ENCODE assay signal across 4 cellular contexts in genomic region chr7:1717903-1718676, GRCh38.
TF ChIP-seq lines count a peak whose summit lies in the region.

No MANE protein-coding gene starts in this region.

TF ChIP-seq in SK-N-SH, 30 proteins besides CTCF, POLR2A, EP300 and RAD21:
- TF ChIP-seq REST (IDR thresholded peaks at IDR 0.05; ENCODE audit: low read depth, low read length) (peak; percentile 58; the same call in 1 of the 2 replicates), SIN3A (IDR thresholded peaks at IDR 0.05; ENCODE audit: borderline replicate concordance, low read depth, low read length) (no peak)

TF ChIP-seq in SK-N-SH treated with all-trans-retinoic acid at 6 μM for 48 hours, 23 proteins besides CTCF, POLR2A, EP300 and RAD21:
- TF ChIP-seq ZC3H10 (CRISPR knock-in tag; IDR thresholded peaks at IDR 0.05), result no peak
- TF ChIP-seq, protein P1, sequence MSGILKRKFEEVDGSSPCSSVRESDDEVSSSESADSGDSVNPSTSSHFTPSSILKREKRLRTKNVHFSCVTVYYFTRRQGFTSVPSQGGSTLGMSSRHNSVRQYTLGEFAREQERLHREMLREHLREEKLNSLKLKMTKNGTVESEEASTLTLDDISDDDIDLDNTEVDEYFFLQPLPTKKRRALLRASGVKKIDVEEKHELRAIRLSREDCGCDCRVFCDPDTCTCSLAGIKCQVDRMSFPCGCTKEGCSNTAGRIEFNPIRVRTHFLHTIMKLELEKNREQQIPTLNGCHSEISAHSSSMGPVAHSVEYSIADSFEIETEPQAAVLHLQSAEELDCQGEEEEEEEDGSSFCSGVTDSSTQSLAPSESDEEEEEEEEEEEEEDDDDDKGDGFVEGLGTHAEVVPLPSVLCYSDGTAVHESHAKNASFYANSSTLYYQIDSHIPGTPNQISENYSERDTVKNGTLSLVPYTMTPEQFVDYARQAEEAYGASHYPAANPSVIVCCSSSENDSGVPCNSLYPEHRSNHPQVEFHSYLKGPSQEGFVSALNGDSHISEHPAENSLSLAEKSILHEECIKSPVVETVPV (CRISPR knock-in tag; IDR thresholded peaks at IDR 0.05), result no peak
- no peak for TF ChIP-seq ARNTL (CRISPR knock-in tag; IDR thresholded peaks at IDR 0.05; ENCODE audit: borderline replicate concordance, low read depth)
- no peak for TF ChIP-seq PPARA (CRISPR knock-in tag; IDR thresholded peaks at IDR 0.05; ENCODE audit: borderline replicate concordance)
- TF ChIP-seq TOX (CRISPR knock-in tag; IDR thresholded peaks at IDR 0.05; ENCODE audit: borderline replicate concordance), result no peak
- no peak for TF ChIP-seq CSDC2 (CRISPR knock-in tag; IDR thresholded peaks at IDR 0.05)

TF ChIP-seq in HEK293, 187 proteins besides CTCF, POLR2A, EP300 and RAD21:
- TF ChIP-seq ZNF155 (tag by site-specific recombination; IDR thresholded peaks at IDR 0.05) (no peak), REST (tag by site-specific recombination; IDR thresholded peaks at IDR 0.05) (0 out of 2 replicates have a peak, but pooled peaks have one; percentile 24)

TF ChIP-seq in K562, 482 proteins besides CTCF, POLR2A, EP300 and RAD21:
- TF ChIP-seq HLTF (IDR thresholded peaks at IDR 0.05) (peak; percentile 64; the same call in 1 of the 2 replicates), RBM25 (IDR thresholded peaks at IDR 0.05; ENCODE audit: low read depth, low read length, severe bottlenecking) (peak; percentile 86), FUS (optimal IDR thresholded peaks at IDR 0.05; ENCODE audit: low read depth, low read length) (no peak)
